Comparison of ENCODE assay signal across 18 cellular contexts in the genomic region with DNA sequence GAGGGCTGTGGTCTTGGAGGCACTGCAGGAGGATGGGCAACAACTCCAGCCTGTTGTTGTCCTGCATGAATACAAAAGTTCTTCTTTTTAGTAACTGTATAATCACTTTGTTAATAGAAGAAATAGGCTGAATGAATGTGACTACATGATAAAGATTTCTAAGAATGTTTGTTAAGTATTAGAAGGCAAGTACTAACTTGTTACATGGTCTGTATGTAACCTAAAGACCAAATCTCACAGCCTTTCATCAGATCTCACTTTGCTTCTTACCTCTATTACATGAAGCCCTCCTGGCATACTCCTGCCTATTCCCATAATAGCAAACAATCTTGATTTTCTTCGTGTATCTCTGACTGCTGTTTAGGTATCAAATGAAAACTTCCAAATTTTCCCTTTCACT.
A peak's percentile ranks its signal among the peaks of the same experiment; 100 is the strongest.
DNase-seq lines count a peak whose midpoint lies in the region; ATAC-seq and TF ChIP-seq lines count a peak whose summit lies in the region.
"Had no signal": no experiment of that assay in that cellular context is flagged by ENCODE, and none has a peak within 500 bp of the region (broad histone marks: within the 10 kb centered on the region; RNA-seq: fewer than 3 reads in every experiment).

No MANE protein-coding gene starts in this region.

- no peak for DNase-seq in activated T-cell treated with anti-CD3 and anti-CD28 coated beads, Interleukin-2, amount 50 U/mL, for 72 hours
- no peak for DNase-seq in activated T-cell treated with anti-CD3 and anti-CD28 coated beads, Interleukin-2, amount 50 U/mL, for 4 hours
- DNase-seq in activated T-helper 1 cell treated with anti-CD3 and anti-CD28 coated beads, Interleukin-12 subunit alpha, Interleukin-12 subunit beta, Interleukin-2, Interleukin-4 antibody, amounts not matched to agents 30 ng/mL and 10 ng/mL and 1 ng/mL, durations not matched to agents 14 hours and 24 hours and 36 hours (ENCODE audit: low spot score), result no peak
- peak; percentile 12 for DNase-seq in epithelial cell of prostate (ENCODE audit: low read depth, low spot score)
- DNase-seq in type B pancreatic cell (ENCODE audit: extremely low spot score, unreplicated experiment), result no peak
- no peak for DNase-seq in GOT3 (lab: John Stamatoyannopoulos, UW)
- no peak for DNase-seq in GDM1 (lab: John Stamatoyannopoulos, UW)
- DNase-seq: 8988T, DND-41, NCI-H1105, NCI-H1694, NCI-H2081 treated with DMSO at 0.1 percent for 48 hours, NCI-H774, OCI-M1 had no signal

- H3K27me3 Mint-ChIP-seq in activated T-cell treated with anti-CD3 and anti-CD28 coated beads, Interleukin-2, amount 50 U/mL, for 72 hours (ENCODE audit: low read depth), result no peaks in the 10 kb centered on the region
- H3K27me3 Mint-ChIP-seq in activated T-cell treated with anti-CD3 and anti-CD28 coated beads, Interleukin-2, amount 50 U/mL, for 4 hours (ENCODE audit: low read depth), result no peaks in the 10 kb centered on the region
- H3K27me3 Mint-ChIP-seq in activated T-helper 1 cell treated with anti-CD3 and anti-CD28 coated beads, Interleukin-12 subunit alpha, Interleukin-12 subunit beta, Interleukin-2, Interleukin-4 antibody, amounts not matched to agents 30 ng/mL and 10 ng/mL and 1 ng/mL, durations not matched to agents 14 hours and 24 hours and 36 hours (ENCODE audit: insufficient read depth), result no peaks in the 10 kb centered on the region
- no peaks in the 10 kb centered on the region for H3K27me3 Mint-ChIP-seq in type B pancreatic cell

- intact Hi-C loops in activated T-helper 1 cell treated with anti-CD3 and anti-CD28 coated beads, Interleukin-12 subunit alpha, Interleukin-12 subunit beta, Interleukin-2, Interleukin-4 antibody, amounts not matched to agents 30 ng/mL and 10 ng/mL and 1 ng/mL, durations not matched to agents 14 hours and 24 hours and 36 hours (cut with micrococcal nuclease), result loop anchor here (5.0 kb wide), 1 partner anchor 97 kb away; no protein-coding TSS in a partner anchor

- peak overlapping the region; percentile 19 for H3K27ac Mint-ChIP-seq in activated T-cell treated with anti-CD3 and anti-CD28 coated beads, Interleukin-2, amount 50 U/mL, for 72 hours
- H3K27ac Mint-ChIP-seq in activated T-helper 1 cell treated with anti-CD3 and anti-CD28 coated beads, Interleukin-12 subunit alpha, Interleukin-12 subunit beta, Interleukin-2, Interleukin-4 antibody, amounts not matched to agents 30 ng/mL and 10 ng/mL and 1 ng/mL, durations not matched to agents 14 hours and 24 hours and 36 hours, result peak overlapping the region; percentile 38
- H3K27ac Mint-ChIP-seq in type B pancreatic cell, result peak overlapping the region; percentile 65
- H3K27ac Mint-ChIP-seq: CD14-positive monocyte, GM23338 had no signal

- H3K4me1 Mint-ChIP-seq in activated T-cell treated with anti-CD3 and anti-CD28 coated beads, Interleukin-2, amount 50 U/mL, for 72 hours (ENCODE audit: low read depth), result peaks cover 4% of the 10 kb centered on the region
- no peaks in the 10 kb centered on the region for H3K4me1 Mint-ChIP-seq in activated T-cell treated with anti-CD3 and anti-CD28 coated beads, Interleukin-2, amount 50 U/mL, for 4 hours (ENCODE audit: low read depth)
- H3K4me1 Mint-ChIP-seq in activated T-helper 1 cell treated with anti-CD3 and anti-CD28 coated beads, Interleukin-12 subunit alpha, Interleukin-12 subunit beta, Interleukin-2, Interleukin-4 antibody, amounts not matched to agents 30 ng/mL and 10 ng/mL and 1 ng/mL, durations not matched to agents 14 hours and 24 hours and 36 hours (ENCODE audit: low read depth), result no peaks in the 10 kb centered on the region
- H3K4me1 Mint-ChIP-seq in type B pancreatic cell (ENCODE audit: unreplicated experiment), result no peaks in the 10 kb centered on the region
- H3K4me1 Mint-ChIP-seq: CD14-positive monocyte, GM23338 had no signal

- peaks cover 14 to 36% of the 10 kb centered on the region in 2 donors for H3K36me3 Mint-ChIP-seq in activated T-cell treated with anti-CD3 and anti-CD28 coated beads, Interleukin-2, amount 50 U/mL, for 72 hours (ENCODE audit: insufficient read depth in 2 of 2)
- H3K36me3 Mint-ChIP-seq in activated T-cell treated with anti-CD3 and anti-CD28 coated beads, Interleukin-2, amount 50 U/mL, for 4 hours (ENCODE audit: insufficient read depth), result peaks cover 39% of the 10 kb centered on the region
- H3K36me3 Mint-ChIP-seq in activated T-helper 1 cell treated with anti-CD3 and anti-CD28 coated beads, Interleukin-12 subunit alpha, Interleukin-12 subunit beta, Interleukin-2, Interleukin-4 antibody, amounts not matched to agents 30 ng/mL and 10 ng/mL and 1 ng/mL, durations not matched to agents 14 hours and 24 hours and 36 hours (ENCODE audit: low read depth), result peaks cover 40% of the 10 kb centered on the region
- H3K36me3 Mint-ChIP-seq in type B pancreatic cell, result peaks cover 50% of the 10 kb centered on the region

- H3K4me3 Mint-ChIP-seq in activated T-cell treated with anti-CD3 and anti-CD28 coated beads, Interleukin-2, amount 50 U/mL, for 72 hours, result no peak overlapping the region
- no peak overlapping the region for H3K4me3 Mint-ChIP-seq in activated T-cell treated with anti-CD3 and anti-CD28 coated beads, Interleukin-2, amount 50 U/mL, for 4 hours
- H3K4me3 Mint-ChIP-seq in activated T-helper 1 cell treated with anti-CD3 and anti-CD28 coated beads, Interleukin-12 subunit alpha, Interleukin-12 subunit beta, Interleukin-2, Interleukin-4 antibody, amounts not matched to agents 30 ng/mL and 10 ng/mL and 1 ng/mL, durations not matched to agents 14 hours and 24 hours and 36 hours, result no peak overlapping the region
- no peak overlapping the region for H3K4me3 Mint-ChIP-seq in type B pancreatic cell
- H3K4me3 Mint-ChIP-seq: CD14-positive monocyte, GM23338 had no signal

- H3K27ac ChIP-seq in epithelial cell of prostate, result peak overlapping the region; percentile 83

- ATAC-seq in activated T-cell treated with anti-CD3 and anti-CD28 coated beads, Interleukin-2, amount 50 U/mL, for 72 hours (replicated peaks in 1 of 2), result no peak
- no peak for ATAC-seq in activated T-cell treated with anti-CD3 and anti-CD28 coated beads, Interleukin-2, amount 50 U/mL, for 4 hours
- ATAC-seq in GM19397 (IDR thresholded peaks at IDR 0.05; ENCODE audit: unreplicated experiment), result no peak
- ATAC-seq: GM23338, HCT116 had no signal

- no peak for TF ChIP-seq CTCF in type B pancreatic cell (conservative IDR thresholded peaks at IDR 0.05)

- H3K9me3 Mint-ChIP-seq in activated T-cell treated with anti-CD3 and anti-CD28 coated beads, Interleukin-2, amount 50 U/mL, for 72 hours, result no peaks in the 10 kb centered on the region
- no peaks in the 10 kb centered on the region for H3K9me3 Mint-ChIP-seq in activated T-cell treated with anti-CD3 and anti-CD28 coated beads, Interleukin-2, amount 50 U/mL, for 4 hours
- H3K9me3 Mint-ChIP-seq in activated T-helper 1 cell treated with anti-CD3 and anti-CD28 coated beads, Interleukin-12 subunit alpha, Interleukin-12 subunit beta, Interleukin-2, Interleukin-4 antibody, amounts not matched to agents 30 ng/mL and 10 ng/mL and 1 ng/mL, durations not matched to agents 14 hours and 24 hours and 36 hours, result no peaks in the 10 kb centered on the region
- H3K9me3 Mint-ChIP-seq in type B pancreatic cell, result no peaks in the 10 kb centered on the region
- H3K9me3 Mint-ChIP-seq: CD14-positive monocyte, GM23338 had no signal
